Comparison of ENCODE assay signal across 16 cellular contexts in the genomic region with DNA sequence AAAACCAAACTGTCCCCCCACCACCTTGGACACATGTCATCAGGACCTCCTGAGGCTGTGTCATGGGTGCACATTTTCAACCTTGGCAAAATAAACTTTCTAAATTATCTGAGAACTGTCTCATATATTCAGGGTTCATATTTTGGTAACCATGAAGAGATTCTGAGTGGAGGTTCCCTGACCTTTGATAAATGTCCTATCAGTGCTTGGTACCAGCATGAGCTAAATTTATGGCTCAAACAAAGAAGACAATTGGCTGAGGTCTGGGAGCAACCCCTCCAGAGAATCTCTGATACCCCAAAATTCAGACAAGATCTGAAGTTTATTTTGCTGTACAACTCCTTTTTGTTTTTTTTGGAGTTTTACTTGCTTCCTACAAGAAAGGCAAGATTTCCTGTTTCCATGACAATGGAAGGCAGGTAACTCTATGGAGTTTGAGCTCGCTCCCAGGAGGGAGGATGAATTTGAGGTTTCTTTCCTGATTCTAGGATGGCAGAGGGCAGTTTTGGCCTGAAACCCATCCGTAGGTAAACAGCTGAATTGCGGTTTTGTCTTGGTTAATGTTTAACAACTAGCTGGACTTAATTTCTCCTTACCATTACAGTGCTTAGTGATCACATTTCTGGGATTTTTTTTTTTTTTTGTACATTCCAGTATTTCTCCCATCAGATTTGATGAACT. TPM values are rescaled to one million over a fixed set of nuclear protein-coding genes. Genes with fewer than 3 reads are reported as not detected.
DNase-seq lines count a peak whose midpoint lies in the region; ATAC-seq and FAIRE-seq lines count a peak whose summit lies in the region.
"Had no signal": no experiment of that assay in that cellular context is flagged by ENCODE, and none has a peak within 500 bp of the region (broad histone marks: within the 10 kb centered on the region; RNA-seq: fewer than 3 reads in every experiment).

No MANE protein-coding gene starts in this region.

- peak; percentile 36 for ATAC-seq in GM19395 (IDR thresholded peaks at IDR 0.05; ENCODE audit: unreplicated experiment)
- ATAC-seq in HG02943 (IDR thresholded peaks at IDR 0.05; ENCODE audit: low read depth, unreplicated experiment), result peak; percentile 34
- no peak for ATAC-seq in HG03039 (IDR thresholded peaks at IDR 0.05; ENCODE audit: unreplicated experiment)
- ATAC-seq: natural killer cell treated with Interleukin-12 subunit alpha and Interleukin-12 subunit beta and Interleukin-15 and Interleukin-18, amount 100 ng/mL, for 72 hours had no signal

- DNase-seq in RCC 7860 (ENCODE audit: low spot score), result peak; percentile 60
- peak; percentile 93 for DNase-seq in renal cortical epithelial cell (ENCODE audit: low read depth)
- no peak for DNase-seq in D341Med (ENCODE audit: low spot score)
- no peak for DNase-seq in NCI-H2227 (lab: John Stamatoyannopoulos, UW; ENCODE audit: unreplicated experiment)
- DNase-seq: activated B cell treated with CpG ODN at 0.5 μM for 24 hours; activated naive CD4-positive, alpha-beta T cell treated with anti-CD3 and anti-CD28 coated beads, Interleukin-2, amount 50 U/mL, for 16 hours; MV-4-11; OCI-M1; stimulated activated CD4-positive, alpha-beta T cell treated with anti-CD3 and anti-CD28 coated beads, Interleukin-2, amount 100 ng/mL, for 24 hours had no signal

- peak; percentile 93 for FAIRE-seq in RCC 7860 (lab: Jason Lieb, UNC)
- FAIRE-seq: H54 had no signal

RNA-seq across cellular contexts. Expression of gene UGT2B15, which starts 14.5 kb away (rescaled TPM):
- 0.10 TPM in 1 of 2 replicates, not detected in the other for total RNA-seq in renal cortical epithelial cell
- total RNA-seq: dermis microvascular lymphatic vessel endothelial cell; natural killer cell treated with Interleukin-12 subunit alpha and Interleukin-12 subunit beta and Interleukin-15 and Interleukin-18, amount 100 ng/mL, for 72 hours; temporal lobe had no signal

Comparison
In these comparisons a context has a peak if more than half of its experiments do, and no peak if none do; other contexts are left out.
1. DNase-seq: peak in RCC 7860 (single experiment) and renal cortical epithelial cell (single experiment); none in D341Med (single experiment) and NCI-H2227 (single experiment).